8 cellular contexts compared by ENCODE assay signal in genomic region chr20:5119435-5120188, GRCh38. TPM values are rescaled to one million over a fixed set of nuclear protein-coding genes. Genes with fewer than 3 reads are reported as not detected.
DNase-seq lines count a peak whose midpoint lies in the region; ATAC-seq and TF ChIP-seq lines count a peak whose summit lies in the region.

PCNA (minus strand) TSS chr20:5119958; CDS start chr20:5119798, 160 bp downstream.

- DNase-seq in NCI-H1694 treated with DMSO at 0.1 percent for 48 hours (lab: John Stamatoyannopoulos, UW) (peak; percentile 94), T-helper 17 cell (peak; percentile 90), amygdala (lab: John Stamatoyannopoulos, UW) (peak in 55 of 56 donors; percentile 54 to 98 (median 92)), left cardiac atrium (peak; percentile 99), progenitor cell of endocrine pancreas (ENCODE audit: low spot score, unreplicated experiment) (peak; percentile 89), ureter (ENCODE audit: low spot score) (peak; percentile 97)

- H3K4me3 Mint-ChIP-seq in T-helper 17 cell (peak within 1 kb of the TSS; percentile 92), progenitor cell of endocrine pancreas (ENCODE audit: low read depth) (peak within 1 kb of the TSS; percentile 88)

- no peaks in the 10 kb centered on the region for H3K9me3 ChIP-seq in T-helper 17 cell (ENCODE audit: control insufficient read depth, low read length, poor library complexity, severe bottlenecking)

- H3K9me3 Mint-ChIP-seq in progenitor cell of endocrine pancreas (ENCODE audit: low read depth) = no peaks in the 10 kb centered on the region

- no peak for TF ChIP-seq CTCF in progenitor cell of endocrine pancreas (IDR thresholded peaks at IDR 0.05; ENCODE audit: unreplicated experiment)

- intact Hi-C loops in left cardiac atrium (cut with DNase I) = no loop called here

- H3K4me1 Mint-ChIP-seq in T-helper 17 cell (peaks cover 10% of the 10 kb centered on the region), progenitor cell of endocrine pancreas (ENCODE audit: low read depth) (peaks cover 20% of the 10 kb centered on the region)

- H3K36me3 Mint-ChIP-seq in T-helper 17 cell (ENCODE audit: low read depth) (no peaks in the 10 kb centered on the region), progenitor cell of endocrine pancreas (ENCODE audit: insufficient read depth) (peaks cover 19% of the 10 kb centered on the region)

- H3K27ac Mint-ChIP-seq in T-helper 17 cell (peak within 1 kb of the TSS; percentile 89), progenitor cell of endocrine pancreas (peak within 1 kb of the TSS; percentile 95)

- H3K27me3 Mint-ChIP-seq in T-helper 17 cell (no peaks in the 10 kb centered on the region), progenitor cell of endocrine pancreas (no peaks in the 10 kb centered on the region)

- TF ChIP-seq POLR2A in GM15510 (IDR thresholded peaks at IDR 0.05; ENCODE audit: borderline replicate concordance, extremely low read depth, insufficient read length) = peak; percentile 98

- ATAC-seq in HG02885 (IDR thresholded peaks at IDR 0.05; ENCODE audit: poor library complexity, unreplicated experiment) (peak; percentile 92), T-helper 17 cell (peak; percentile 93), left cardiac atrium (peak; percentile 99 to 100)

RNA-seq across cellular contexts. Expression of gene PCNA, which starts in this region (rescaled TPM):
- total RNA-seq in T-helper 17 cell (10 to 100 TPM; 29.3 to 35.4 TPM), left cardiac atrium (10 to 100 TPM; 23.9 to 38.1 TPM), progenitor cell of endocrine pancreas (123 and 126 TPM in 2 replicates), ureter (52.0 TPM)

Comparison
In these comparisons a context has a peak if more than half of its experiments do, and no peak if none do; other contexts are left out.
1. Peak in every context shown above with its lines: DNase-seq and ATAC-seq.